8 cellular contexts compared by ENCODE assay signal in genomic region chr2:1716013-1716305, GRCh38. TPM values are rescaled to one million over a fixed set of nuclear protein-coding genes. Genes with fewer than 3 reads are reported as not detected.
A peak's percentile ranks its signal among the peaks of the same experiment; 100 is the strongest.
DNase-seq lines count a peak whose midpoint lies in the region; ATAC-seq, FAIRE-seq and TF ChIP-seq lines count a peak whose summit lies in the region.
"Not testable (repeated sequence)": the region's sequence is repeated elsewhere in the genome, so short reads cannot be mapped to it uniquely, and the experiment has no call there.
"Had no signal": no experiment of that assay in that cellular context is flagged by ENCODE, and none has a peak within 500 bp of the region (broad histone marks: within the 10 kb centered on the region; RNA-seq: fewer than 3 reads in every experiment).

No MANE protein-coding gene starts in this region.

- not testable (repeated sequence) for H3K18ac ChIP-seq in IMR-90 (ENCODE audit: low read depth, low read length)

- H3K56ac ChIP-seq in IMR-90 (ENCODE audit: extremely low read depth, insufficient read depth, low read length): not testable (repeated sequence)

- not testable (repeated sequence) for TF ChIP-seq CTCF in IMR-90 (conservative IDR thresholded peaks at IDR 0.05; ENCODE audit: low read depth, low read length); endothelial cell of umbilical vein (IDR thresholded peaks at IDR 0.05; ENCODE audit: extremely low read depth in 1 of 2, insufficient read depth in 1 of 2, low read depth in 1 of 2, low read length in 2 of 2); left ventricle myocardium inferior (IDR thresholded peaks at IDR 0.05; ENCODE audit: borderline replicate concordance); lower lobe of right lung (IDR thresholded peaks at IDR 0.05); transverse colon (IDR thresholded peaks at IDR 0.05)

- intact Hi-C loops in IMR-90 (cut with micrococcal nuclease); endothelial cell of umbilical vein (cut with micrococcal nuclease); left ventricle myocardium inferior (cut with micrococcal nuclease); lower lobe of right lung (cut with DNase I); transverse colon (cut with DNase I; ENCODE audit: low total_unique reads): not testable (repeated sequence)

- H2AK5ac ChIP-seq in IMR-90 (ENCODE audit: low read depth, low read length): not testable (repeated sequence)

- not testable (repeated sequence) for H3K27me3 ChIP-seq in IMR-90 (ENCODE audit: control insufficient read depth, insufficient read depth, low read length); endothelial cell of umbilical vein (ENCODE audit: control insufficient read depth in 2 of 2, insufficient read depth in 2 of 2, low read length in 2 of 2); left ventricle myocardium inferior (ENCODE audit: low read depth); lower lobe of right lung (ENCODE audit: low read depth); transverse colon
- H3K27me3 ChIP-seq in skeletal muscle tissue (ENCODE audit: control insufficient read depth in 3 of 3, insufficient read depth in 3 of 3, low read length in 3 of 3): peaks cover 0 to 27% (median 12%) of the 10 kb centered on the region in 3 donors

- H3K4me1 ChIP-seq in IMR-90 (ENCODE audit: control insufficient read depth, insufficient read depth, low read length) (peaks cover 17% of the 10 kb centered on the region), endothelial cell of umbilical vein (ENCODE audit: control insufficient read depth, extremely low read depth, insufficient read depth, low read length) (peaks cover 20% of the 10 kb centered on the region), left ventricle myocardium inferior (peaks cover 76% of the 10 kb centered on the region), lower lobe of right lung (peaks cover 32% of the 10 kb centered on the region), skeletal muscle tissue (ENCODE audit: control insufficient read depth in 3 of 3, insufficient read depth in 3 of 3, low read length in 3 of 3) (peaks cover 35 to 52% (median 44%) of the 10 kb centered on the region in 3 donors), transverse colon (peaks cover 4 to 25% (median 15%) of the 10 kb centered on the region in 4 donors)

- not testable (repeated sequence) for H2BK5ac ChIP-seq in IMR-90 (ENCODE audit: low read depth, low read length, poor library complexity, severe bottlenecking)

- not testable (repeated sequence) for ATAC-seq in IMR-90 (ENCODE audit: low read depth); SK-N-SH treated with all-trans-retinoic acid at 6 μM for 48 hours; lower lobe of right lung

- H3K79me2 ChIP-seq in endothelial cell of umbilical vein (ENCODE audit: control insufficient read depth, insufficient read depth, low read length): peaks cover 34% of the 10 kb centered on the region

- not testable (repeated sequence) for H3K4me2 ChIP-seq in IMR-90 (ENCODE audit: low read depth, low read length); endothelial cell of umbilical vein (ENCODE audit: insufficient read depth, low read length)

- H3K79me1 ChIP-seq in IMR-90 (ENCODE audit: low read depth in 1 of 2, low read length in 2 of 2): peaks cover 7 to 82% of the 10 kb centered on the region in 2 experiments; a peak in 3 of 4 replicates

- H3K23ac ChIP-seq in IMR-90 (ENCODE audit: low read depth, low read length): not testable (repeated sequence)

- POLR2A ChIA-PET in IMR-90 (lab: Charles Lee; ENCODE audit: unreplicated experiment); endothelial cell of umbilical vein (lab: Charles Lee): not testable (repeated sequence)

- not testable (repeated sequence) for FAIRE-seq in endothelial cell of umbilical vein (lab: Jason Lieb, UNC)

- CTCF ChIA-PET in IMR-90 (lab: Yijun Ruan, JAX): interaction anchor here (0.6 kb wide), 1 partner anchor 1011 kb away, joined by 8 read pairs; no protein-coding TSS in a partner anchor
- CTCF ChIA-PET in endothelial cell of umbilical vein (lab: Charles Lee): not testable (repeated sequence)

- TF ChIP-seq POLR2A in IMR-90 (IDR thresholded peaks at IDR 0.05; ENCODE audit: low read depth, low read length); endothelial cell of umbilical vein (IDR thresholded peaks at IDR 0.05; ENCODE audit: low read depth, low read length); transverse colon (IDR thresholded peaks at IDR 0.05): not testable (repeated sequence)

- 100% methylated on average over 1 of the region's 2 CpGs; no CpG with 5 or more reads in 1 of the 2 experiments for WGBS in IMR-90 (ENCODE audit: extremely low coverage in 2 of 2, insufficient read length in 1 of 2), 2 experiments
- 51% methylated on average over 2 of the region's 2 CpGs; no CpG with 5 or more reads in 1 of the 2 donors for whole genome bisulfite sequencing in transverse colon (ENCODE audit: low coverage in 1 of 2), 2 donors

- not testable (repeated sequence) for H2BK15ac ChIP-seq in IMR-90 (ENCODE audit: low read depth, low read length)

- H3K9ac ChIP-seq in IMR-90 (ENCODE audit: low read depth, low read length); endothelial cell of umbilical vein (replicated peaks; ENCODE audit: extremely low read depth, insufficient read depth, low read length): not testable (repeated sequence)
- peak overlapping the region in 1 of 3 donors; percentile 50 for H3K9ac ChIP-seq in skeletal muscle tissue (ENCODE audit: low read depth in 1 of 3, low read length in 3 of 3)

- not testable (repeated sequence) for H2BK20ac ChIP-seq in IMR-90 (ENCODE audit: low read depth, low read length)

- H3K9me1 ChIP-seq in IMR-90 (ENCODE audit: insufficient read depth, low read length): peaks cover 45% of the 10 kb centered on the region
- H3K9me1 ChIP-seq in endothelial cell of umbilical vein (replicated peaks; ENCODE audit: control insufficient read depth, extremely low read depth, insufficient read depth, low read length): not testable (repeated sequence)

- peaks cover 95% of the 10 kb centered on the region for H4K20me1 ChIP-seq in IMR-90 (ENCODE audit: insufficient read depth, low read length)
- not testable (repeated sequence) for H4K20me1 ChIP-seq in endothelial cell of umbilical vein (replicated peaks; ENCODE audit: control insufficient read depth, extremely low read depth, insufficient read depth, low read length)

- H2BK120ac ChIP-seq in IMR-90 (ENCODE audit: low read depth, low read length): not testable (repeated sequence)

- not testable (repeated sequence) for BruUV-seq in IMR-90 (replicated peaks; lab: Mats Ljungman, UMichigan); endothelial cell of umbilical vein (replicated peaks; lab: Mats Ljungman, UMichigan)

- H3K27ac ChIP-seq in IMR-90 (ENCODE audit: insufficient read depth, low read length); lower lobe of right lung: not testable (repeated sequence)
- H3K27ac ChIP-seq in endothelial cell of umbilical vein (ENCODE audit: insufficient read depth, low read depth, low read length) (peak overlapping the region; percentile 33), left ventricle myocardium inferior (replicated peaks) (peak overlapping the region; percentile 79), skeletal muscle tissue (ENCODE audit: low read depth, low read length) (peak overlapping the region; percentile 86), transverse colon (peak overlapping the region in 3 of 4 donors; percentile 39 to 49 (median 44))

- in situ Hi-C loops in IMR-90 (cut with MboI; ENCODE audit: low sequenced_read_pairs); transverse colon (cut with MboI; ENCODE audit: low pct_ligation_motif_present in 1 of 4, low pct_unique_long_range_greater_than_20kb in 1 of 4, low sequenced_read_pairs in 3 of 4): not testable (repeated sequence)

- not testable (repeated sequence) for H4K8ac ChIP-seq in IMR-90 (ENCODE audit: low read depth in 2 of 2, low read length in 2 of 2)

- DNase-seq in IMR-90; endothelial cell of umbilical vein (ENCODE audit: low read depth, low spot score); left ventricle myocardium inferior; transverse colon: not testable (repeated sequence)
- DNase-seq in lower lobe of right lung: peak; percentile 32

- H4K91ac ChIP-seq in IMR-90 (ENCODE audit: insufficient read depth, low read depth, low read length): not testable (repeated sequence)

- dilution Hi-C loops in IMR-90 (cut with HindIII; ENCODE audit: low sequenced_read_pairs, unreplicated experiment); endothelial cell of umbilical vein (cut with MboI; ENCODE audit: extremely low pct_ligation_motif_present, low sequenced_read_pairs): not testable (repeated sequence)

- H3K14ac ChIP-seq in IMR-90 (replicated peaks; ENCODE audit: low read depth, low read length): not testable (repeated sequence)

- H4K5ac ChIP-seq in IMR-90 (ENCODE audit: low read depth, low read length): not testable (repeated sequence)

- not testable (repeated sequence) for TF ChIP-seq RAD21 in IMR-90 (IDR thresholded peaks at IDR 0.05; ENCODE audit: low read length)

- H3K36me3 ChIP-seq in IMR-90 (ENCODE audit: control insufficient read depth, insufficient read depth, low read length); endothelial cell of umbilical vein (ENCODE audit: control insufficient read depth in 2 of 2, extremely low read depth in 1 of 2, insufficient read depth in 2 of 2, low read length in 2 of 2); left ventricle myocardium inferior; lower lobe of right lung; skeletal muscle tissue (ENCODE audit: control insufficient read depth in 3 of 3, insufficient read depth in 3 of 3, low read length in 3 of 3); transverse colon: not testable (repeated sequence)

- TF ChIP-seq EP300 in transverse colon (IDR thresholded peaks at IDR 0.05; ENCODE audit: low read depth): not testable (repeated sequence)

- peak overlapping the region; percentile 10 for H2AFZ ChIP-seq in IMR-90 (replicated peaks; ENCODE audit: low read length, poor library complexity)
- H2AFZ ChIP-seq in endothelial cell of umbilical vein (ENCODE audit: low read depth, low read length): not testable (repeated sequence)

- H3K9me3 ChIP-seq in IMR-90 (ENCODE audit: control insufficient read depth, insufficient read depth, low read length); endothelial cell of umbilical vein (replicated peaks; ENCODE audit: control insufficient read depth, insufficient read depth, low read length); left ventricle myocardium inferior (replicated peaks); lower lobe of right lung; skeletal muscle tissue (ENCODE audit: control insufficient read depth in 3 of 3, low read length in 3 of 3); transverse colon: not testable (repeated sequence)

- H3K4ac ChIP-seq in IMR-90 (ENCODE audit: low read depth, low read length): not testable (repeated sequence)

- H3K4me3 ChIP-seq in IMR-90 (ENCODE audit: insufficient read depth, low read depth, low read length); endothelial cell of umbilical vein (replicated peaks in 1 of 3; ENCODE audit: insufficient read depth in 1 of 3, low read depth in 1 of 3, low read length in 3 of 3); left ventricle myocardium inferior; lower lobe of right lung; skeletal muscle tissue (ENCODE audit: low read length in 3 of 3); transverse colon: not testable (repeated sequence)

- H2AK9ac ChIP-seq in IMR-90 (replicated peaks; ENCODE audit: low read depth, low read length, poor library complexity): not testable (repeated sequence)

RNA-seq across cellular contexts. Expression of gene PXDN, which starts 28.4 kb away (rescaled TPM):
- total RNA-seq in IMR-90 (2012; rRNA removed): 148 and 153 TPM in 2 replicates
- polyA plus RNA-seq in IMR-90 (2012; rRNA removed): 268 and 332 TPM in 2 replicates
- 300 and 432 TPM in 2 replicates for polyA plus RNA-seq in IMR-90 (2012; cell fraction: cytosol; rRNA removed)
- 369 and 399 TPM in 2 replicates for polyA plus RNA-seq in IMR-90 (2012; cell fraction: nucleus; rRNA removed; ENCODE audit: low replicate concordance)
- 248 and 308 TPM in 2 replicates for total RNA-seq in endothelial cell of umbilical vein
- 231 and 246 TPM in 2 replicates for polyA plus RNA-seq in endothelial cell of umbilical vein
- 106 and 115 TPM in 2 replicates for polyA plus RNA-seq in endothelial cell of umbilical vein (2011; cell fraction: cytosol; rRNA removed)
- polyA plus RNA-seq in endothelial cell of umbilical vein (2011; cell fraction: nucleus; rRNA removed): 126 and 131 TPM in 2 replicates
- polyA plus RNA-seq in endothelial cell of umbilical vein (2012): 257 and 281 TPM in 2 replicates
- 137 and 156 TPM in 2 replicates for polyA minus RNA-seq in endothelial cell of umbilical vein
- 8.0 TPM for polyA minus RNA-seq in endothelial cell of umbilical vein (2011; cell fraction: cytosol; rRNA and poly(A)+ RNA removed)
- polyA minus RNA-seq in endothelial cell of umbilical vein (2011; cell fraction: nucleus; rRNA and poly(A)+ RNA removed): 89.5 and 93.8 TPM in 2 replicates
- total RNA-seq in left ventricle myocardium inferior: 15.7 TPM
- total RNA-seq in lower lobe of right lung: 36.3 TPM
- total RNA-seq in skeletal muscle tissue: 106 TPM
- total RNA-seq in transverse colon: 10 to 100 TPM in 3 of 4 donors, 1 to 10 TPM in 1; 9.0 to 46.2 (median 18.5) TPM
- polyA plus RNA-seq: CD14-positive monocyte had no signal
